23 cellular contexts compared by ENCODE assay signal in genomic region chr2:220163486-220163885, GRCh38.
DNase-seq lines count a peak whose midpoint lies in the region; ATAC-seq, FAIRE-seq and TF ChIP-seq lines count a peak whose summit lies in the region.
"Had no signal": no experiment of that assay in that cellular context is flagged by ENCODE, and none has a peak within 500 bp of the region (broad histone marks: within the 10 kb centered on the region; RNA-seq: fewer than 3 reads in every experiment).

No MANE protein-coding gene starts in this region.

- H3K36me3 ChIP-seq in bronchial epithelial cell (ENCODE audit: control insufficient read depth, insufficient read depth, low read length) (no peaks in the 10 kb centered on the region), heart left ventricle (no peaks in the 10 kb centered on the region)
- H3K36me3 ChIP-seq: BLaER1 treated with 17β-estradiol and CSF1 and Interleukin-3, amounts not matched to agents 10 nM and 100 nM; HAP-1 had no signal

- peaks cover 0 to 17% (median 0%) of the 10 kb centered on the region in 12 donors for H3K9me3 ChIP-seq in heart left ventricle
- H3K9me3 ChIP-seq: HAP-1 had no signal

- no peaks in the 10 kb centered on the region for H3K4me1 ChIP-seq in heart left ventricle
- H3K4me1 ChIP-seq: BLaER1 treated with 17β-estradiol and CSF1 and Interleukin-3, amounts not matched to agents 10 nM and 100 nM; HAP-1 had no signal

- H3K27ac ChIP-seq in heart left ventricle, result no peak overlapping the region
- H3K27ac ChIP-seq: BLaER1 treated with 17β-estradiol and CSF1 and Interleukin-3, amounts not matched to agents 10 nM and 100 nM; RWPE1 had no signal

- TF ChIP-seq POLR2A in H54 (IDR thresholded peaks at IDR 0.05; ENCODE audit: low read depth, low read length), result no peak
- TF ChIP-seq POLR2A in heart left ventricle (IDR thresholded peaks at IDR 0.05), result no peak

- intact Hi-C loops in heart left ventricle (cut with DNase I), result no loop called here

- H3K4me3 ChIP-seq in bronchial epithelial cell (ENCODE audit: low read depth, low read length), result no peak overlapping the region
- no peak overlapping the region for H3K4me3 ChIP-seq in heart left ventricle
- H3K4me3 ChIP-seq: BLaER1 treated with 17β-estradiol and CSF1 and Interleukin-3, amounts not matched to agents 10 nM and 100 nM; HAP-1 had no signal

- TF ChIP-seq CTCF in bronchial epithelial cell (IDR thresholded peaks at IDR 0.05; ENCODE audit: insufficient read depth, low read length, severe bottlenecking) (no peak), heart left ventricle (IDR thresholded peaks at IDR 0.05) (no peak)

- ATAC-seq in heart left ventricle (no peak), GM21390 (IDR thresholded peaks at IDR 0.05; ENCODE audit: unreplicated experiment) (no peak)
- ATAC-seq: CD8-positive, alpha-beta T cell; SK-N-SH treated with all-trans-retinoic acid at 6 μM for 48 hours; T-cell had no signal

- FAIRE-seq in H54 (lab: Jason Lieb, UNC) (peak; percentile 57), bronchial epithelial cell (lab: Jason Lieb, UNC) (no peak)

- H3K27me3 ChIP-seq in bronchial epithelial cell (ENCODE audit: control insufficient read depth, insufficient read depth, low read length), result no peaks in the 10 kb centered on the region
- H3K27me3 ChIP-seq in heart left ventricle, result no peaks in the 10 kb centered on the region
- H3K27me3 ChIP-seq: BLaER1 treated with 17β-estradiol and CSF1 and Interleukin-3, amounts not matched to agents 10 nM and 100 nM had no signal

- no peak for DNase-seq in H54 (ENCODE audit: insufficient read length, low spot score)
- DNase-seq in NCI-H226, result peak; percentile 63
- peak; percentile 30 for DNase-seq in bronchial epithelial cell (ENCODE audit: low read depth)
- DNase-seq in kidney tubule cell (ENCODE audit: low spot score), result peak; percentile 52
- no peak for DNase-seq in NCI-H2196 treated with DMSO at 0.1 percent for 48 hours (lab: John Stamatoyannopoulos, UW; ENCODE audit: unreplicated experiment)
- DNase-seq in heart left ventricle, result no peak
- DNase-seq in NCI-H187 (lab: John Stamatoyannopoulos, UW), result no peak
- DNase-seq: Calu3; CD8-positive, alpha-beta T cell; MM.1S; NCI-H1092; NCI-H146; NCI-H2081; NCI-H2171 treated with DMSO at 0.1 percent for 48 hours; NCI-H748 treated with DMSO at 0.1 percent for 48 hours; OCI-M1; SIG-M5; T-cell had no signal

- WGBS in heart left ventricle, 4 donors, result 54 to 69% (median 65%) methylated on average over 2 of the region's 2 CpGs

Comparison
In these comparisons a context has a peak if more than half of its experiments do, and no peak if none do; other contexts are left out.
1. DNase-seq: peak in NCI-H226 (single experiment), bronchial epithelial cell (single experiment) and kidney tubule cell (single experiment); none in H54 (single experiment), NCI-H2196 treated with DMSO at 0.1 percent for 48 hours (single experiment), heart left ventricle (0 of 5) and NCI-H187 (0 of 2).